Comparison of ENCODE assay signal across 1 cellular context in the genomic region with DNA sequence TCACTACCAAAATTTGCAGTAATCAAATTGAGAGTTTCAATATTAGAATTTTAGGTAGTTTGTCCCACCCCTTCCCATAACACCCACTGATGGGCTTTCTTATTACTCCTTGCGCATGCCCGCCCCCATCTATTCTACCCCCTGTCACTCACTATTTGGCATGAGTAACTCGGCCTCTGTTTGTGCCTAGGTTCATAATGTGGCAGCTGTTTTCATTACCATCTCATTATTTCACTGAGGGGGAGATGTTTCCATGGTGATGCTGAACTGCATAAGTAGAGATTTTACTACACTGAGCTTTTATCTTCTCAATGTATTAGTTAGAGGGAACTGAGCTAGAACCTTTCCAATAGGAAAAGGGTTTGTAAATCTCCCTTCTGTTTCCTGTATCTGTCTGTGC.
TF ChIP-seq lines count a peak whose summit lies in the region.

No MANE protein-coding gene starts in this region.

TF ChIP-seq in neural cell, 6 proteins besides CTCF, POLR2A, EP300 and RAD21:
- TF ChIP-seq SMC3 (conservative IDR thresholded peaks at IDR 0.05; ENCODE audit: poor library complexity): no peak
- TF ChIP-seq TAF1 (IDR thresholded peaks at IDR 0.05; ENCODE audit: low read depth): no peak
- TF ChIP-seq, protein P1, sequence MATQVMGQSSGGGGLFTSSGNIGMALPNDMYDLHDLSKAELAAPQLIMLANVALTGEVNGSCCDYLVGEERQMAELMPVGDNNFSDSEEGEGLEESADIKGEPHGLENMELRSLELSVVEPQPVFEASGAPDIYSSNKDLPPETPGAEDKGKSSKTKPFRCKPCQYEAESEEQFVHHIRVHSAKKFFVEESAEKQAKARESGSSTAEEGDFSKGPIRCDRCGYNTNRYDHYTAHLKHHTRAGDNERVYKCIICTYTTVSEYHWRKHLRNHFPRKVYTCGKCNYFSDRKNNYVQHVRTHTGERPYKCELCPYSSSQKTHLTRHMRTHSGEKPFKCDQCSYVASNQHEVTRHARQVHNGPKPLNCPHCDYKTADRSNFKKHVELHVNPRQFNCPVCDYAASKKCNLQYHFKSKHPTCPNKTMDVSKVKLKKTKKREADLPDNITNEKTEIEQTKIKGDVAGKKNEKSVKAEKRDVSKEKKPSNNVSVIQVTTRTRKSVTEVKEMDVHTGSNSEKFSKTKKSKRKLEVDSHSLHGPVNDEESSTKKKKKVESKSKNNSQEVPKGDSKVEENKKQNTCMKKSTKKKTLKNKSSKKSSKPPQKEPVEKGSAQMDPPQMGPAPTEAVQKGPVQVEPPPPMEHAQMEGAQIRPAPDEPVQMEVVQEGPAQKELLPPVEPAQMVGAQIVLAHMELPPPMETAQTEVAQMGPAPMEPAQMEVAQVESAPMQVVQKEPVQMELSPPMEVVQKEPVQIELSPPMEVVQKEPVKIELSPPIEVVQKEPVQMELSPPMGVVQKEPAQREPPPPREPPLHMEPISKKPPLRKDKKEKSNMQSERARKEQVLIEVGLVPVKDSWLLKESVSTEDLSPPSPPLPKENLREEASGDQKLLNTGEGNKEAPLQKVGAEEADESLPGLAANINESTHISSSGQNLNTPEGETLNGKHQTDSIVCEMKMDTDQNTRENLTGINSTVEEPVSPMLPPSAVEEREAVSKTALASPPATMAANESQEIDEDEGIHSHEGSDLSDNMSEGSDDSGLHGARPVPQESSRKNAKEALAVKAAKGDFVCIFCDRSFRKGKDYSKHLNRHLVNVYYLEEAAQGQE (IDR thresholded peaks at IDR 0.05; ENCODE audit: borderline replicate concordance): no peak
- no peak for TF ChIP-seq MXI1 (conservative IDR thresholded peaks at IDR 0.05; ENCODE audit: poor library complexity, severe bottlenecking)
- no peak for TF ChIP-seq EZH2 (IDR thresholded peaks at IDR 0.05; ENCODE audit: borderline replicate concordance, insufficient read depth, low read length, poor library complexity, severe bottlenecking)
- no peak for TF ChIP-seq POLR2AphosphoS5 (IDR thresholded peaks at IDR 0.05)
